12 cellular contexts compared by ENCODE assay signal in genomic region chr6:75430631-75431345, GRCh38.
DNase-seq lines count a peak whose midpoint lies in the region; ATAC-seq, FAIRE-seq and TF ChIP-seq lines count a peak whose summit lies in the region.
"Had no signal": no experiment of that assay in that cellular context is flagged by ENCODE, and none has a peak within 500 bp of the region (broad histone marks: within the 10 kb centered on the region; RNA-seq: fewer than 3 reads in every experiment).

No MANE protein-coding gene starts in this region.

- H3K4me2 ChIP-seq in A549: peak overlapping the region; percentile 22; the same call in 1 of the 3 replicates

- intact Hi-C loops in adrenal gland (cut with DNase I): no loop called here
- intact Hi-C loops in heart right ventricle (cut with DNase I): loop anchor here in 3 of 10 donors (5.0 to 10.0 kb wide), 4 partner anchors 54 to 64 kb away; partner anchors contain the start of gene FILIP1 (in 2 of the 3)

- 0 out of 6 replicates have a peak overlapping the region, but pooled peaks of 1 of the 2 experiments have one; percentile 31 for H3K27ac ChIP-seq in A549
- H3K27ac ChIP-seq in adrenal gland: peak overlapping the region in 3 of 5 donors; percentile 20 to 56 (median 34)
- peak overlapping the region; percentile 41 to 83 (median 58) for H3K27ac ChIP-seq in heart right ventricle

- H3K36me3 ChIP-seq in adrenal gland (replicated peaks in 1 of 2) (no peaks in the 10 kb centered on the region), heart right ventricle (no peaks in the 10 kb centered on the region)

- H3K36me3 Mint-ChIP-seq in osteocyte (ENCODE audit: unreplicated experiment): no peaks in the 10 kb centered on the region

- WGBS in A549 (ENCODE audit: missing lambda C conversion rate): 75% methylated on average over 4 of the region's 4 CpGs
- 21 to 32% (median 24%) methylated on average over 4 of the region's 4 CpGs for WGBS in adrenal gland, 4 donors
- 20 to 28% methylated on average over 4 of the region's 4 CpGs for WGBS in heart right ventricle, 2 donors

- no peaks in the 10 kb centered on the region for H3K9me3 ChIP-seq in A549
- no peaks in the 10 kb centered on the region for H3K9me3 ChIP-seq in adrenal gland (replicated peaks in 1 of 3)
- no peaks in the 10 kb centered on the region for H3K9me3 ChIP-seq in heart right ventricle

- H3K4me1 ChIP-seq in A549 (peaks cover 22% of the 10 kb centered on the region), adrenal gland (replicated peaks in 1 of 2) (peaks cover 13 to 26% of the 10 kb centered on the region in 2 donors), heart right ventricle (peaks cover 12 to 81% (median 57%) of the 10 kb centered on the region in 9 donors)

- POLR2A ChIA-PET in A549 (lab: Yijun Ruan, JAX): no interaction called here

- ATAC-seq in A549 (no peak), heart right ventricle (peak in 6 of 8 donors; percentile 26 to 80 (median 63))
- ATAC-seq: stimulated activated naive CD8-positive, alpha-beta T cell treated with anti-CD3 and anti-CD28 coated beads, Interleukin-15, amount 100 ng/mL, for 72 hours; T-helper 17 cell had no signal

- TF ChIP-seq EP300 in A549 (IDR thresholded peaks at IDR 0.05): no peak

- no peak for FAIRE-seq in A549 (lab: Jason Lieb, UNC)

- H3K4me1 Mint-ChIP-seq in osteocyte (ENCODE audit: unreplicated experiment): peaks cover 22% of the 10 kb centered on the region
- H3K4me1 Mint-ChIP-seq: T-helper 17 cell had no signal

- peak overlapping the region; percentile 83 for H3K27ac Mint-ChIP-seq in osteocyte (ENCODE audit: unreplicated experiment)
- H3K27ac Mint-ChIP-seq: activated T-cell treated with anti-CD3 and anti-CD28 coated beads, Interleukin-2, amount 50 U/mL, for 24 hours; stimulated activated naive CD8-positive, alpha-beta T cell treated with anti-CD3 and anti-CD28 coated beads, Interleukin-15, amount 100 ng/mL, for 72 hours had no signal

- no peak for TF ChIP-seq CTCF in A549 (IDR thresholded peaks at IDR 0.05)
- TF ChIP-seq CTCF in adrenal gland (IDR thresholded peaks at IDR 0.05): no peak
- no peak for TF ChIP-seq CTCF in heart right ventricle (IDR thresholded peaks at IDR 0.05)
- no peak for TF ChIP-seq CTCF in osteocyte (IDR thresholded peaks at IDR 0.05)

- H3K4me3 ChIP-seq in A549 (no peak overlapping the region), adrenal gland (no peak overlapping the region), heart right ventricle (no peak overlapping the region)

- TF ChIP-seq POLR2A in A549 (IDR thresholded peaks at IDR 0.05; ENCODE audit: low read length) (no peak), adrenal gland (IDR thresholded peaks at IDR 0.05) (no peak)

- CTCF ChIA-PET in A549 (lab: Yijun Ruan, JAX): no interaction called here

- peaks cover 13% of the 10 kb centered on the region for H3K27me3 Mint-ChIP-seq in osteocyte (ENCODE audit: unreplicated experiment)

- H3K4me3 Mint-ChIP-seq in osteocyte (ENCODE audit: unreplicated experiment): no peak overlapping the region
- H3K4me3 Mint-ChIP-seq: activated T-cell treated with anti-CD3 and anti-CD28 coated beads, Interleukin-2, amount 50 U/mL, for 24 hours; stimulated activated naive CD8-positive, alpha-beta T cell treated with anti-CD3 and anti-CD28 coated beads, Interleukin-15, amount 100 ng/mL, for 72 hours; T-helper 17 cell had no signal

- no peak for DNase-seq in A549 (ENCODE audit: low read depth in 1 of 2, low spot score in 1 of 2)
- DNase-seq in adrenal gland: peak in 2 of 7 donors; percentile 16 to 23
- no peak for DNase-seq in heart right ventricle
- DNase-seq in osteocyte (ENCODE audit: extremely low spot score, unreplicated experiment): no peak
- DNase-seq in effector CD4-positive, alpha-beta T cell: no peak
- no peak for DNase-seq in activated CD4-positive, alpha-beta T cell treated with anti-CD3 and anti-CD28 coated beads, Interleukin-2, amount 50 U/mL, for 4 hours
- DNase-seq in NCI-H2081 treated with DMSO at 0.1 percent for 48 hours (lab: John Stamatoyannopoulos, UW): no peak
- no peak for DNase-seq in NOMO-1 treated with DMSO at 0.1 percent for 48 hours (lab: John Stamatoyannopoulos, UW; ENCODE audit: unreplicated experiment)
- DNase-seq: activated T-cell treated with anti-CD3 and anti-CD28 coated beads, Interleukin-2, amount 50 U/mL, for 24 hours; NCI-H446 treated with DMSO at 0.1 percent for 48 hours; stimulated activated naive CD8-positive, alpha-beta T cell treated with anti-CD3 and anti-CD28 coated beads, Interleukin-15, amount 100 ng/mL, for 72 hours; T-helper 17 cell had no signal

- no peak for TF ChIP-seq RAD21 in A549 (conservative IDR thresholded peaks at IDR 0.05 in 1 of 2, IDR thresholded peaks at IDR 0.05 in 1 of 2)

- H3K9me3 Mint-ChIP-seq in osteocyte (ENCODE audit: unreplicated experiment): no peaks in the 10 kb centered on the region

- H3K27me3 ChIP-seq in adrenal gland: no peaks in the 10 kb centered on the region
- H3K27me3 ChIP-seq in heart right ventricle: no peaks in the 10 kb centered on the region

TF ChIP-seq in A549, 52 proteins besides CTCF, POLR2A, EP300 and RAD21:
- TF ChIP-seq, protein P1, sequence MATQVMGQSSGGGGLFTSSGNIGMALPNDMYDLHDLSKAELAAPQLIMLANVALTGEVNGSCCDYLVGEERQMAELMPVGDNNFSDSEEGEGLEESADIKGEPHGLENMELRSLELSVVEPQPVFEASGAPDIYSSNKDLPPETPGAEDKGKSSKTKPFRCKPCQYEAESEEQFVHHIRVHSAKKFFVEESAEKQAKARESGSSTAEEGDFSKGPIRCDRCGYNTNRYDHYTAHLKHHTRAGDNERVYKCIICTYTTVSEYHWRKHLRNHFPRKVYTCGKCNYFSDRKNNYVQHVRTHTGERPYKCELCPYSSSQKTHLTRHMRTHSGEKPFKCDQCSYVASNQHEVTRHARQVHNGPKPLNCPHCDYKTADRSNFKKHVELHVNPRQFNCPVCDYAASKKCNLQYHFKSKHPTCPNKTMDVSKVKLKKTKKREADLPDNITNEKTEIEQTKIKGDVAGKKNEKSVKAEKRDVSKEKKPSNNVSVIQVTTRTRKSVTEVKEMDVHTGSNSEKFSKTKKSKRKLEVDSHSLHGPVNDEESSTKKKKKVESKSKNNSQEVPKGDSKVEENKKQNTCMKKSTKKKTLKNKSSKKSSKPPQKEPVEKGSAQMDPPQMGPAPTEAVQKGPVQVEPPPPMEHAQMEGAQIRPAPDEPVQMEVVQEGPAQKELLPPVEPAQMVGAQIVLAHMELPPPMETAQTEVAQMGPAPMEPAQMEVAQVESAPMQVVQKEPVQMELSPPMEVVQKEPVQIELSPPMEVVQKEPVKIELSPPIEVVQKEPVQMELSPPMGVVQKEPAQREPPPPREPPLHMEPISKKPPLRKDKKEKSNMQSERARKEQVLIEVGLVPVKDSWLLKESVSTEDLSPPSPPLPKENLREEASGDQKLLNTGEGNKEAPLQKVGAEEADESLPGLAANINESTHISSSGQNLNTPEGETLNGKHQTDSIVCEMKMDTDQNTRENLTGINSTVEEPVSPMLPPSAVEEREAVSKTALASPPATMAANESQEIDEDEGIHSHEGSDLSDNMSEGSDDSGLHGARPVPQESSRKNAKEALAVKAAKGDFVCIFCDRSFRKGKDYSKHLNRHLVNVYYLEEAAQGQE (IDR thresholded peaks at IDR 0.05): no peak
- TF ChIP-seq HOXA7 (CRISPR knock-in tag; IDR thresholded peaks at IDR 0.05) (no peak), GATA3 (IDR thresholded peaks at IDR 0.05; ENCODE audit: borderline replicate concordance) (no peak), PBX3 (IDR thresholded peaks at IDR 0.05) (no peak), HOXB5 (CRISPR knock-in tag; IDR thresholded peaks at IDR 0.05) (no peak), CHD4 (IDR thresholded peaks at IDR 0.05; ENCODE audit: borderline replicate concordance) (no peak), ZFP36 (IDR thresholded peaks at IDR 0.05; ENCODE audit: borderline replicate concordance, partially characterized antibody) (no peak), EHMT2 (IDR thresholded peaks at IDR 0.05; ENCODE audit: low read depth) (no peak), BHLHE40 (IDR thresholded peaks at IDR 0.05; ENCODE audit: low read depth, low read length) (no peak), FOSB (CRISPR knock-in tag; IDR thresholded peaks at IDR 0.05) (no peak), RCOR1 (IDR thresholded peaks at IDR 0.05; ENCODE audit: low read depth, low read length) (no peak), FOXS1 (CRISPR knock-in tag; IDR thresholded peaks at IDR 0.05) (no peak), MAZ (IDR thresholded peaks at IDR 0.05; ENCODE audit: borderline replicate concordance, low read depth, low read length) (no peak), JUNB (IDR thresholded peaks at IDR 0.05) (no peak)
- TF ChIP-seq, protein P2, sequence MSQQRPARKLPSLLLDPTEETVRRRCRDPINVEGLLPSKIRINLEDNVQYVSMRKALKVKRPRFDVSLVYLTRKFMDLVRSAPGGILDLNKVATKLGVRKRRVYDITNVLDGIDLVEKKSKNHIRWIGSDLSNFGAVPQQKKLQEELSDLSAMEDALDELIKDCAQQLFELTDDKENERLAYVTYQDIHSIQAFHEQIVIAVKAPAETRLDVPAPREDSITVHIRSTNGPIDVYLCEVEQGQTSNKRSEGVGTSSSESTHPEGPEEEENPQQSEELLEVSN (IDR thresholded peaks at IDR 0.05; ENCODE audit: borderline replicate concordance, low read depth): no peak

Comparison
In these comparisons a context has a peak if more than half of its experiments do, and no peak if none do; other contexts are left out.
1. ATAC-seq: peak in heart right ventricle (6 of 8); none in A549 (0 of 2).